Comparison of ENCODE assay signal across 8 cellular contexts in genomic region chr1:94417962-94418663, GRCh38. TPM values are rescaled to one million over a fixed set of nuclear protein-coding genes. Genes with fewer than 3 reads are reported as not detected.
DNase-seq lines count a peak whose midpoint lies in the region; ATAC-seq lines count a peak whose summit lies in the region.

TSS of gene ABCD3 (plus strand) at chr1:94418389. CDS start at chr1:94418479, 90 bp downstream.

- peak; percentile 97 for DNase-seq in Ammon's horn (ENCODE audit: low spot score)
- peak; percentile 83 for DNase-seq in GM19238 (ENCODE audit: insufficient read length, low spot score)
- peak; percentile 87 for DNase-seq in NCI-H510A treated with DMSO at 0.1 percent for 48 hours (lab: John Stamatoyannopoulos, UW)
- peak; percentile 93 to 96 for DNase-seq in activated CD4-positive, alpha-beta T cell treated with anti-CD3 and anti-CD28 coated beads for 24 hours (ENCODE audit: low read depth in 2 of 2)
- DNase-seq in cerebellum (ENCODE audit: low spot score), result peak; percentile 94
- DNase-seq in kidney glomerular epithelial cell (lab: John Stamatoyannopoulos, UW), result peak; percentile 95
- DNase-seq in stimulated activated CD4-positive, alpha-beta T cell treated with anti-CD3 and anti-CD28 coated beads, Interleukin-15, amount 100 ng/mL, for 48 hours (ENCODE audit: low read depth in 2 of 2), result peak; percentile 95

- peak; percentile 98 for ATAC-seq in HG03439 (IDR thresholded peaks at IDR 0.05; ENCODE audit: unreplicated experiment)

RNA-seq across cellular contexts. Expression of gene ABCD3, which starts in this region (rescaled TPM):
- 57.1 TPM for total RNA-seq in cerebellum

Comparison
In these comparisons a context has a peak if more than half of its experiments do, and no peak if none do; other contexts are left out.
1. Peak in every context shown above with its lines: DNase-seq and ATAC-seq.